ENCODE assay signal across 14 cellular contexts in genomic region chrX:120016068-120016441, GRCh38.
A peak's percentile ranks its signal among the peaks of the same experiment; 100 is the strongest.
DNase-seq lines count a peak whose midpoint lies in the region; ATAC-seq and TF ChIP-seq lines count a peak whose summit lies in the region.
"Had no signal": no experiment of that assay in that cellular context is flagged by ENCODE, and none has a peak within 500 bp of the region (broad histone marks: within the 10 kb centered on the region; RNA-seq: fewer than 3 reads in every experiment).

No MANE protein-coding gene starts in this region.

- H3K27me3 Mint-ChIP-seq in activated T-helper 17 cell treated with anti-CD3 and anti-CD28 coated beads, Interleukin-2, amount 50 U/mL, for 72 hours, result peaks cover 18% of the 10 kb centered on the region
- peaks cover 19% of the 10 kb centered on the region for H3K27me3 Mint-ChIP-seq in memory B cell

- H3K36me3 Mint-ChIP-seq in activated T-helper 17 cell treated with anti-CD3 and anti-CD28 coated beads, Interleukin-2, amount 50 U/mL, for 72 hours (ENCODE audit: low read depth), result no peaks in the 10 kb centered on the region
- no peaks in the 10 kb centered on the region for H3K36me3 Mint-ChIP-seq in memory B cell

- H3K27ac ChIP-seq in right atrium auricular region (no peak overlapping the region), heart left ventricle (no peak overlapping the region), upper lobe of right lung (no peak overlapping the region), caudate nucleus (ENCODE audit: low read depth, low read length) (no peak overlapping the region)
- H3K27ac ChIP-seq: right lobe of liver, vagina had no signal

- no peak for TF ChIP-seq POLR2A in heart left ventricle (IDR thresholded peaks at IDR 0.05)

- intact Hi-C loops in heart left ventricle (cut with DNase I), result no loop called here
- intact Hi-C loops in upper lobe of right lung (cut with DNase I), result no loop called here

- peaks cover 0 to 7% of the 10 kb centered on the region in 2 donors for H3K27me3 ChIP-seq in right atrium auricular region
- peaks cover 0 to 61% (median 25%) of the 10 kb centered on the region in 9 donors for H3K27me3 ChIP-seq in heart left ventricle
- H3K27me3 ChIP-seq in upper lobe of right lung, result peaks cover 28% of the 10 kb centered on the region
- H3K27me3 ChIP-seq: vagina had no signal

- TF ChIP-seq CTCF in right atrium auricular region (IDR thresholded peaks at IDR 0.05) (no peak), heart left ventricle (IDR thresholded peaks at IDR 0.05) (no peak), upper lobe of right lung (IDR thresholded peaks at IDR 0.05) (no peak)

- H3K36me3 ChIP-seq in right atrium auricular region (no peaks in the 10 kb centered on the region), heart left ventricle (no peaks in the 10 kb centered on the region), upper lobe of right lung (no peaks in the 10 kb centered on the region)
- H3K36me3 ChIP-seq: right lobe of liver, vagina had no signal

- H3K27ac Mint-ChIP-seq in activated T-helper 17 cell treated with anti-CD3 and anti-CD28 coated beads, Interleukin-2, amount 50 U/mL, for 72 hours, result no peak overlapping the region
- H3K27ac Mint-ChIP-seq in memory B cell, result peak overlapping the region; percentile 63

- ATAC-seq in heart left ventricle (no peak), memory B cell (ENCODE audit: low read depth) (no peak), upper lobe of right lung (no peak), HG03039 (IDR thresholded peaks at IDR 0.05; ENCODE audit: unreplicated experiment) (no peak)
- no peak for ATAC-seq in activated T-helper 17 cell treated with anti-CD3 and anti-CD28 coated beads, Interleukin-2, amount 50 U/mL, for 72 hours (replicated peaks)

- no peaks in the 10 kb centered on the region for H3K4me1 Mint-ChIP-seq in activated T-helper 17 cell treated with anti-CD3 and anti-CD28 coated beads, Interleukin-2, amount 50 U/mL, for 72 hours
- peaks cover 15% of the 10 kb centered on the region for H3K4me1 Mint-ChIP-seq in memory B cell

- DNase-seq in right atrium auricular region (ENCODE audit: low spot score), result no peak
- no peak for DNase-seq in heart left ventricle
- DNase-seq in memory B cell (ENCODE audit: low spot score in 2 of 2), result no peak
- DNase-seq in upper lobe of right lung, result no peak
- DNase-seq in hepatic stellate cell (ENCODE audit: low spot score), result no peak
- DNase-seq in caudate nucleus (lab: John Stamatoyannopoulos, UW), result no peak
- DNase-seq: cortex of kidney, foreskin melanocyte, Karpas-422, mesenchymal stem cell, right lobe of liver had no signal

- 7 to 57% (median 23%) methylated on average over 10 to 11 of the region's 11 CpGs for whole genome bisulfite sequencing in heart left ventricle, 4 donors

- H3K4me3 ChIP-seq in right atrium auricular region (peak overlapping the region; percentile 12 to 36), heart left ventricle (peak overlapping the region in 5 of 12 donors; percentile 20 to 38 (median 33)), upper lobe of right lung (peak overlapping the region; percentile 29)
- H3K4me3 ChIP-seq: right lobe of liver had no signal

- H3K4me1 ChIP-seq in right atrium auricular region (no peaks in the 10 kb centered on the region), heart left ventricle (peaks cover 0 to 11% (median 0%) of the 10 kb centered on the region in 12 donors), upper lobe of right lung (no peaks in the 10 kb centered on the region)
- H3K4me1 ChIP-seq: vagina had no signal

- H3K9me3 Mint-ChIP-seq in activated T-helper 17 cell treated with anti-CD3 and anti-CD28 coated beads, Interleukin-2, amount 50 U/mL, for 72 hours, result no peaks in the 10 kb centered on the region
- H3K9me3 Mint-ChIP-seq in memory B cell, result no peaks in the 10 kb centered on the region

- no peaks in the 10 kb centered on the region for H3K9me3 ChIP-seq in right atrium auricular region
- no peaks in the 10 kb centered on the region for H3K9me3 ChIP-seq in heart left ventricle
- no peaks in the 10 kb centered on the region for H3K9me3 ChIP-seq in upper lobe of right lung
- H3K9me3 ChIP-seq: right lobe of liver, vagina had no signal

- peak overlapping the region; percentile 63 for H3K4me3 Mint-ChIP-seq in activated T-helper 17 cell treated with anti-CD3 and anti-CD28 coated beads, Interleukin-2, amount 50 U/mL, for 72 hours
- H3K4me3 Mint-ChIP-seq in memory B cell, result peak overlapping the region; percentile 85
